ENCODE assay signal across 1 cellular context in the genomic region with DNA sequence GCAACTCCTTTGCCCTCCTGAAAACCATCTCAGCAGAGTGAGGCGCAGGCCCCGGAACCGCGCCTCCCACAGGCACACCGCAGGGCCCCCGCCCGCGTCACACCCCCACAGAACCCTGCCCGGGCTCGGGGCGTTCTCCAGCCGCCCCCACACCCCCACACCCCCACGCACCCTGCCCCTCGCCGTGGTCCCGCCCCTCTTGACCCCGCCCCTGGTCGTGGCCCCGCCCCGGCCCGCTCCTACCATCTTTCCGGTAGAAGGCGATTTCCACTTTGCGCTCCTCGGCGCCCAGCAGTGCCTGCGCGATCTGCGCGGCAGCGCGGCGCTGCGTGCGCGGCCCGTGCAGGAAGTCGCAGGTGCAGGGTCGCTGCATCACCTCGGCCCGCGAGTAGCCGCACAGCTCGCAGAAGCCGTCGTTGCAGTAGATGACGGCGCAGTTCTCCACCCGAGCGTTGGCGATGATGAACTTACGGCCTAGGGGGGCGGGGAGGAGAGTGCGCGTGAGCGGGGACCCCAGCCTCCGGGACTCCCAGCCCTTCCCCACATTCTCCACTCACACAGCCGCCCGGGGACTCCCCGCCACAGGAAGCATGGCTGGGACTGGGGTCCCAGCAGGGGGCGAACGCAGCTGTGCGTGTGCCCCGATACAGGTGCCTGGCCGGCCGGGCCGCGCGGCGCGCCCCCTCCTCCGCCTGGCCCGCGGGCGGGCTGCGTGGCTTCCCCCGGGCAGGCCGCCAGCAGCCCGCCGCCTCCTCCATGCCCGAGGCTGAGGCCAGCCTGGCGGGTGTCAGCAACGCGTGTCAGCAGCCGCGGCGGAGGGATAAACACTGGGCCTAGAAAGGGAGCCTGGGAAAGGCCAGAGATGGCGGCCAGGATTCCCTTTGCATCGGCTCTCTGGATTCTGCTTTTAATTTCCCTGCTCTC.
A peak's percentile ranks its signal among the peaks of the same experiment; 100 is the strongest.
TF ChIP-seq lines count a peak whose summit lies in the region.

No MANE protein-coding gene starts in this region.

TF ChIP-seq in K562, 482 proteins besides CTCF, POLR2A, EP300 and RAD21 (continued from another document and continues in another):
- TF ChIP-seq, protein P1, sequence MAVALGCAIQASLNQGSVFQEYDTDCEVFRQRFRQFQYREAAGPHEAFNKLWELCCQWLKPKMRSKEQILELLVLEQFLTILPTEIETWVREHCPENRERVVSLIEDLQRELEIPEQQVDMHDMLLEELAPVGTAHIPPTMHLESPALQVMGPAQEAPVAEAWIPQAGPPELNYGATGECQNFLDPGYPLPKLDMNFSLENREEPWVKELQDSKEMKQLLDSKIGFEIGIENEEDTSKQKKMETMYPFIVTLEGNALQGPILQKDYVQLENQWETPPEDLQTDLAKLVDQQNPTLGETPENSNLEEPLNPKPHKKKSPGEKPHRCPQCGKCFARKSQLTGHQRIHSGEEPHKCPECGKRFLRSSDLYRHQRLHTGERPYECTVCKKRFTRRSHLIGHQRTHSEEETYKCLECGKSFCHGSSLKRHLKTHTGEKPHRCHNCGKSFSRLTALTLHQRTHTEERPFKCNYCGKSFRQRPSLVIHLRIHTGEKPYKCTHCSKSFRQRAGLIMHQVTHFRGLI (CRISPR knock-in tag; IDR thresholded peaks at IDR 0.05), result no peak
- TF ChIP-seq FOXA1 (IDR thresholded peaks at IDR 0.05; ENCODE audit: borderline replicate concordance) (no peak), TEAD1 (CRISPR knock-in tag; IDR thresholded peaks at IDR 0.05) (peak in 1 of 2 experiments; percentile 23; a peak in 1 of 4 replicates), ZNF354B (CRISPR knock-in tag; IDR thresholded peaks at IDR 0.05) (no peak), SRSF1 (IDR thresholded peaks at IDR 0.05; ENCODE audit: low read depth, low read length) (no peak), ZC3H4 (CRISPR knock-in tag; IDR thresholded peaks at IDR 0.05; ENCODE audit: borderline replicate concordance) (no peak), ZNF143 (CRISPR knock-in tag; IDR thresholded peaks at IDR 0.05) (no peak), POLR2G (IDR thresholded peaks at IDR 0.05; ENCODE audit: low read depth, low read length) (peak; percentile 89), TAF15 (IDR thresholded peaks at IDR 0.05; ENCODE audit: low read depth, low read length) (no peak), DACH1 (IDR thresholded peaks at IDR 0.05; ENCODE audit: partially characterized antibody) (no peak), FIP1L1 (IDR thresholded peaks at IDR 0.05; ENCODE audit: low read depth, low read length, poor library complexity, severe bottlenecking) (peak; percentile 56), KDM4B (IDR thresholded peaks at IDR 0.05; ENCODE audit: borderline replicate concordance in 2 of 2, low read depth in 1 of 2) (no peak), ZNF274 (IDR thresholded peaks at IDR 0.05; ENCODE audit: borderline replicate concordance, low read depth, low read length) (no peak), GATAD2A (IDR thresholded peaks at IDR 0.05) (peak; percentile 87; the same call in 1 of the 2 replicates), SP2 (IDR thresholded peaks at IDR 0.05; ENCODE audit: extremely low read depth, low read depth, low read length, poor library complexity, severe bottlenecking) (no peak), FOXJ2 (tag; IDR thresholded peaks at IDR 0.05) (no peak), PML (IDR thresholded peaks at IDR 0.05; ENCODE audit: low read length) (peak; percentile 41; the same call in 1 of the 2 replicates), ZKSCAN3 (CRISPR knock-in tag; IDR thresholded peaks at IDR 0.05) (no peak), ARID2 (IDR thresholded peaks at IDR 0.05) (0 out of 2 replicates have a peak, but pooled peaks have one; percentile 46), TBP (optimal IDR thresholded peaks at IDR 0.05; ENCODE audit: low read depth, low read length) (peak; percentile 48), TAF7 (tag; IDR thresholded peaks at IDR 0.05) (peak; percentile 53; the same call in 1 of the 2 replicates), SIX5 (IDR thresholded peaks at IDR 0.05; ENCODE audit: borderline replicate concordance in 1 of 2, insufficient read depth in 1 of 2, low read depth in 1 of 2, low read length in 2 of 2) (no peak), DPF2 (IDR thresholded peaks at IDR 0.05) (no peak; the same call in 1 of the 2 replicates), SP1 (CRISPR knock-in tag; IDR thresholded peaks at IDR 0.05) (peak; percentile 51; the same call in 1 of the 2 replicates), BRD4 (IDR thresholded peaks at IDR 0.05) (0 out of 2 replicates have a peak, but pooled peaks have one; percentile 47), SPI1 (IDR thresholded peaks at IDR 0.05; ENCODE audit: borderline replicate concordance, low read depth, low read length) (no peak), ZNF766 (CRISPR knock-in tag; conservative IDR thresholded peaks at IDR 0.05) (no peak), CREBBP (IDR thresholded peaks at IDR 0.05; ENCODE audit: low read depth, low read length) (no peak), ZNF41 (CRISPR knock-in tag; conservative IDR thresholded peaks at IDR 0.05) (no peak), NFIX (CRISPR knock-in tag; IDR thresholded peaks at IDR 0.05; ENCODE audit: low read depth) (no peak), ETV5 (CRISPR knock-in tag; IDR thresholded peaks at IDR 0.05; ENCODE audit: low read depth) (peak; percentile 75), RFX7 (CRISPR knock-in tag; IDR thresholded peaks at IDR 0.05) (no peak)
- TF ChIP-seq, protein P2, sequence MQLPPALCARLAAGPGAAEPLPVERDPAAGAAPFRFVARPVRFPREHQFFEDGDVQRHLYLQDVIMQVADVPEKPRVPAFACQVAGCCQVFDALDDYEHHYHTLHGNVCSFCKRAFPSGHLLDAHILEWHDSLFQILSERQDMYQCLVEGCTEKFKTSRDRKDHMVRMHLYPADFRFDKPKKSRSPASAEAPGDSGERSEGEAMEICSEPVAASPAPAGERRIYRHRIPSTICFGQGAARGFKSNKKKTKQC (CRISPR knock-in tag; IDR thresholded peaks at IDR 0.05), result peak; percentile 62; the same call in 1 of the 2 replicates
- TF ChIP-seq, protein P3, sequence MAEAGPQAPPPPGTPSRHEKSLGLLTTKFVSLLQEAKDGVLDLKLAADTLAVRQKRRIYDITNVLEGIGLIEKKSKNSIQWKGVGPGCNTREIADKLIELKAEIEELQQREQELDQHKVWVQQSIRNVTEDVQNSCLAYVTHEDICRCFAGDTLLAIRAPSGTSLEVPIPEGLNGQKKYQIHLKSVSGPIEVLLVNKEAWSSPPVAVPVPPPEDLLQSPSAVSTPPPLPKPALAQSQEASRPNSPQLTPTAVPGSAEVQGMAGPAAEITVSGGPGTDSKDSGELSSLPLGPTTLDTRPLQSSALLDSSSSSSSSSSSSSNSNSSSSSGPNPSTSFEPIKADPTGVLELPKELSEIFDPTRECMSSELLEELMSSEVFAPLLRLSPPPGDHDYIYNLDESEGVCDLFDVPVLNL (CRISPR knock-in tag; IDR thresholded peaks at IDR 0.05; ENCODE audit: low read depth), result 0 out of 2 replicates have a peak, but pooled peaks have one; percentile 55
- TF ChIP-seq, protein P4, sequence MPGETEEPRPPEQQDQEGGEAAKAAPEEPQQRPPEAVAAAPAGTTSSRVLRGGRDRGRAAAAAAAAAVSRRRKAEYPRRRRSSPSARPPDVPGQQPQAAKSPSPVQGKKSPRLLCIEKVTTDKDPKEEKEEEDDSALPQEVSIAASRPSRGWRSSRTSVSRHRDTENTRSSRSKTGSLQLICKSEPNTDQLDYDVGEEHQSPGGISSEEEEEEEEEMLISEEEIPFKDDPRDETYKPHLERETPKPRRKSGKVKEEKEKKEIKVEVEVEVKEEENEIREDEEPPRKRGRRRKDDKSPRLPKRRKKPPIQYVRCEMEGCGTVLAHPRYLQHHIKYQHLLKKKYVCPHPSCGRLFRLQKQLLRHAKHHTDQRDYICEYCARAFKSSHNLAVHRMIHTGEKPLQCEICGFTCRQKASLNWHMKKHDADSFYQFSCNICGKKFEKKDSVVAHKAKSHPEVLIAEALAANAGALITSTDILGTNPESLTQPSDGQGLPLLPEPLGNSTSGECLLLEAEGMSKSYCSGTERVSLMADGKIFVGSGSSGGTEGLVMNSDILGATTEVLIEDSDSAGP (CRISPR knock-in tag; IDR thresholded peaks at IDR 0.05), result 0 out of 2 replicates have a peak, but pooled peaks have one; percentile 62
- TF ChIP-seq, protein P5, sequence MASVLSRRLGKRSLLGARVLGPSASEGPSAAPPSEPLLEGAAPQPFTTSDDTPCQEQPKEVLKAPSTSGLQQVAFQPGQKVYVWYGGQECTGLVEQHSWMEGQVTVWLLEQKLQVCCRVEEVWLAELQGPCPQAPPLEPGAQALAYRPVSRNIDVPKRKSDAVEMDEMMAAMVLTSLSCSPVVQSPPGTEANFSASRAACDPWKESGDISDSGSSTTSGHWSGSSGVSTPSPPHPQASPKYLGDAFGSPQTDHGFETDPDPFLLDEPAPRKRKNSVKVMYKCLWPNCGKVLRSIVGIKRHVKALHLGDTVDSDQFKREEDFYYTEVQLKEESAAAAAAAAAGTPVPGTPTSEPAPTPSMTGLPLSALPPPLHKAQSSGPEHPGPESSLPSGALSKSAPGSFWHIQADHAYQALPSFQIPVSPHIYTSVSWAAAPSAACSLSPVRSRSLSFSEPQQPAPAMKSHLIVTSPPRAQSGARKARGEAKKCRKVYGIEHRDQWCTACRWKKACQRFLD (CRISPR knock-in tag; IDR thresholded peaks at IDR 0.05), result no peak
- TF ChIP-seq, protein P6, sequence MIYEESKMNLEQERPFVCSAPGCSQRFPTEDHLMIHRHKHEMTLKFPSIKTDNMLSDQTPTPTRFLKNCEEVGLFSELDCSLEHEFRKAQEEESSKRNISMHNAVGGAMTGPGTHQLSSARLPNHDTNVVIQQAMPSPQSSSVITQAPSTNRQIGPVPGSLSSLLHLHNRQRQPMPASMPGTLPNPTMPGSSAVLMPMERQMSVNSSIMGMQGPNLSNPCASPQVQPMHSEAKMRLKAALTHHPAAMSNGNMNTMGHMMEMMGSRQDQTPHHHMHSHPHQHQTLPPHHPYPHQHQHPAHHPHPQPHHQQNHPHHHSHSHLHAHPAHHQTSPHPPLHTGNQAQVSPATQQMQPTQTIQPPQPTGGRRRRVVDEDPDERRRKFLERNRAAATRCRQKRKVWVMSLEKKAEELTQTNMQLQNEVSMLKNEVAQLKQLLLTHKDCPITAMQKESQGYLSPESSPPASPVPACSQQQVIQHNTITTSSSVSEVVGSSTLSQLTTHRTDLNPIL (CRISPR knock-in tag; IDR thresholded peaks at IDR 0.05), result no peak
- TF ChIP-seq, protein P7, sequence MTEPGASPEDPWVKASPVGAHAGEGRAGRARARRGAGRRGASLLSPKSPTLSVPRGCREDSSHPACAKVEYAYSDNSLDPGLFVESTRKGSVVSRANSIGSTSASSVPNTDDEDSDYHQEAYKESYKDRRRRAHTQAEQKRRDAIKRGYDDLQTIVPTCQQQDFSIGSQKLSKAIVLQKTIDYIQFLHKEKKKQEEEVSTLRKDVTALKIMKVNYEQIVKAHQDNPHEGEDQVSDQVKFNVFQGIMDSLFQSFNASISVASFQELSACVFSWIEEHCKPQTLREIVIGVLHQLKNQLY (CRISPR knock-in tag; conservative IDR thresholded peaks at IDR 0.05), result no peak
- TF ChIP-seq, protein P8, sequence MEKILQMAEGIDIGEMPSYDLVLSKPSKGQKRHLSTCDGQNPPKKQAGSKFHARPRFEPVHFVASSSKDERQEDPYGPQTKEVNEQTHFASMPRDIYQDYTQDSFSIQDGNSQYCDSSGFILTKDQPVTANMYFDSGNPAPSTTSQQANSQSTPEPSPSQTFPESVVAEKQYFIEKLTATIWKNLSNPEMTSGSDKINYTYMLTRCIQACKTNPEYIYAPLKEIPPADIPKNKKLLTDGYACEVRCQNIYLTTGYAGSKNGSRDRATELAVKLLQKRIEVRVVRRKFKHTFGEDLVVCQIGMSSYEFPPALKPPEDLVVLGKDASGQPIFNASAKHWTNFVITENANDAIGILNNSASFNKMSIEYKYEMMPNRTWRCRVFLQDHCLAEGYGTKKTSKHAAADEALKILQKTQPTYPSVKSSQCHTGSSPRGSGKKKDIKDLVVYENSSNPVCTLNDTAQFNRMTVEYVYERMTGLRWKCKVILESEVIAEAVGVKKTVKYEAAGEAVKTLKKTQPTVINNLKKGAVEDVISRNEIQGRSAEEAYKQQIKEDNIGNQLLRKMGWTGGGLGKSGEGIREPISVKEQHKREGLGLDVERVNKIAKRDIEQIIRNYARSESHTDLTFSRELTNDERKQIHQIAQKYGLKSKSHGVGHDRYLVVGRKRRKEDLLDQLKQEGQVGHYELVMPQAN (IDR thresholded peaks at IDR 0.05; ENCODE audit: borderline replicate concordance), result peak; percentile 60; the same call in 1 of the 2 replicates
- TF ChIP-seq, protein P9, sequence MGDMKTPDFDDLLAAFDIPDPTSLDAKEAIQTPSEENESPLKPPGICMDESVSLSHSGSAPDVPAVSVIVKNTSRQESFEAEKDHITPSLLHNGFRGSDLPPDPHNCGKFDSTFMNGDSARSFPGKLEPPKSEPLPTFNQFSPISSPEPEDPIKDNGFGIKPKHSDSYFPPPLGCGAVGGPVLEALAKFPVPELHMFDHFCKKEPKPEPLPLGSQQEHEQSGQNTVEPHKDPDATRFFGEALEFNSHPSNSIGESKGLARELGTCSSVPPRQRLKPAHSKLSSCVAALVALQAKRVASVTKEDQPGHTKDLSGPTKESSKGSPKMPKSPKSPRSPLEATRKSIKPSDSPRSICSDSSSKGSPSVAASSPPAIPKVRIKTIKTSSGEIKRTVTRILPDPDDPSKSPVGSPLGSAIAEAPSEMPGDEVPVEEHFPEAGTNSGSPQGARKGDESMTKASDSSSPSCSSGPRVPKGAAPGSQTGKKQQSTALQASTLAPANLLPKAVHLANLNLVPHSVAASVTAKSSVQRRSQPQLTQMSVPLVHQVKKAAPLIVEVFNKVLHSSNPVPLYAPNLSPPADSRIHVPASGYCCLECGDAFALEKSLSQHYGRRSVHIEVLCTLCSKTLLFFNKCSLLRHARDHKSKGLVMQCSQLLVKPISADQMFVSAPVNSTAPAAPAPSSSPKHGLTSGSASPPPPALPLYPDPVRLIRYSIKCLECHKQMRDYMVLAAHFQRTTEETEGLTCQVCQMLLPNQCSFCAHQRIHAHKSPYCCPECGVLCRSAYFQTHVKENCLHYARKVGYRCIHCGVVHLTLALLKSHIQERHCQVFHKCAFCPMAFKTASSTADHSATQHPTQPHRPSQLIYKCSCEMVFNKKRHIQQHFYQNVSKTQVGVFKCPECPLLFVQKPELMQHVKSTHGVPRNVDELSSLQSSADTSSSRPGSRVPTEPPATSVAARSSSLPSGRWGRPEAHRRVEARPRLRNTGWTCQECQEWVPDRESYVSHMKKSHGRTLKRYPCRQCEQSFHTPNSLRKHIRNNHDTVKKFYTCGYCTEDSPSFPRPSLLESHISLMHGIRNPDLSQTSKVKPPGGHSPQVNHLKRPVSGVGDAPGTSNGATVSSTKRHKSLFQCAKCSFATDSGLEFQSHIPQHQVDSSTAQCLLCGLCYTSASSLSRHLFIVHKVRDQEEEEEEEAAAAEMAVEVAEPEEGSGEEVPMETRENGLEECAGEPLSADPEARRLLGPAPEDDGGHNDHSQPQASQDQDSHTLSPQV (IDR thresholded peaks at IDR 0.05), result peak; percentile 79
- TF ChIP-seq, protein P10, sequence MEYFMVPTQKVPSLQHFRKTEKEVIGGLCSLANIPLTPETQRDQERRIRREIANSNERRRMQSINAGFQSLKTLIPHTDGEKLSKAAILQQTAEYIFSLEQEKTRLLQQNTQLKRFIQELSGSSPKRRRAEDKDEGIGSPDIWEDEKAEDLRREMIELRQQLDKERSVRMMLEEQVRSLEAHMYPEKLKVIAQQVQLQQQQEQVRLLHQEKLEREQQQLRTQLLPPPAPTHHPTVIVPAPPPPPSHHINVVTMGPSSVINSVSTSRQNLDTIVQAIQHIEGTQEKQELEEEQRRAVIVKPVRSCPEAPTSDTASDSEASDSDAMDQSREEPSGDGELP (CRISPR knock-in tag; IDR thresholded peaks at IDR 0.05; ENCODE audit: borderline replicate concordance), result peak; percentile 81
- TF ChIP-seq, protein P11, sequence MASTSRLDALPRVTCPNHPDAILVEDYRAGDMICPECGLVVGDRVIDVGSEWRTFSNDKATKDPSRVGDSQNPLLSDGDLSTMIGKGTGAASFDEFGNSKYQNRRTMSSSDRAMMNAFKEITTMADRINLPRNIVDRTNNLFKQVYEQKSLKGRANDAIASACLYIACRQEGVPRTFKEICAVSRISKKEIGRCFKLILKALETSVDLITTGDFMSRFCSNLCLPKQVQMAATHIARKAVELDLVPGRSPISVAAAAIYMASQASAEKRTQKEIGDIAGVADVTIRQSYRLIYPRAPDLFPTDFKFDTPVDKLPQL (IDR thresholded peaks at IDR 0.05; ENCODE audit: extremely low read depth, insufficient read length), result no peak
